In the genomic region with DNA sequence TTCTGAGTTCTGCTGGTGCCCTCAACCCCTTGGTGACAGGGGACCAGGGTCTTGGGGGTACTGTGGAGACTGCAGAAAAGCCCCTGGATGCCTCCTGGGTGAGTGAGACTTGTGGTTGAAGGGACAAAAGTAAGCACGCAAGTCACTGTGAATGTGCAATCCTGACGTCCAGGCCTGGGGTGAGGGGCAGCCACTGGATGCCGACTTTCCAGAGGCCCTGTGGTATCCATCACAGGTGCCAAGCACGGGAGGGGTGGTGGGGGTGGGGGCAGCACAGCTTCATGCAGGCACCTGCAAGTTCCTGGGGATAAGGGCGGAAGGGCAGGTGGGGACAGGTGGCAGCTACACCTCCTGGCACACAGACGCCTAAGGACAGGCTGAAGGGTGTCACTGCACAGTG, we compare ENCODE assay signal across 22 cellular contexts. TPM values are rescaled to one million over a fixed set of nuclear protein-coding genes. Genes with fewer than 3 reads are reported as not detected.
DNase-seq lines count a peak whose midpoint lies in the region; ATAC-seq and TF ChIP-seq lines count a peak whose summit lies in the region.
"Had no signal": no experiment of that assay in that cellular context is flagged by ENCODE, and none has a peak within 500 bp of the region (broad histone marks: within the 10 kb centered on the region; RNA-seq: fewer than 3 reads in every experiment).

No MANE protein-coding gene starts in this region.

- H2AK5ac ChIP-seq in IMR-90 (ENCODE audit: low read depth, low read length) = no peak overlapping the region; the same call in 1 of the 2 replicates

- peaks cover 45% of the 10 kb centered on the region for H3K4me1 Mint-ChIP-seq in HFFc6 (ENCODE audit: low read depth)
- H3K4me1 Mint-ChIP-seq in stimulated activated memory B cell treated with anti-CD40 and anti-IgM and Interleukin-4, amounts not matched to agents 10 μg/mL and 1 μg/mL and 100 μg/mL, for 72 hours = peaks cover 7% of the 10 kb centered on the region

- H3K27me3 ChIP-seq in IMR-90 (ENCODE audit: control insufficient read depth, insufficient read depth, low read length) = no peaks in the 10 kb centered on the region
- no peaks in the 10 kb centered on the region for H3K27me3 ChIP-seq in esophagus squamous epithelium
- H3K27me3 ChIP-seq in gastrocnemius medialis = no peaks in the 10 kb centered on the region
- no peaks in the 10 kb centered on the region for H3K27me3 ChIP-seq in osteoblast (ENCODE audit: insufficient read depth, low read length)
- H3K27me3 ChIP-seq: BLaER1, brain microvascular endothelial cell, right lobe of liver had no signal

- H2BK120ac ChIP-seq in IMR-90 (ENCODE audit: low read depth, low read length) = no peak overlapping the region

- CTCF ChIA-PET in IMR-90 (lab: Yijun Ruan, JAX) = no interaction called here

- H3K4me3 ChIP-seq in IMR-90 (ENCODE audit: insufficient read depth, low read depth, low read length) (no peak overlapping the region), esophagus squamous epithelium (no peak overlapping the region), gastrocnemius medialis (no peak overlapping the region), osteoblast (ENCODE audit: insufficient read depth, low read length) (no peak overlapping the region)
- H3K4me3 ChIP-seq: BLaER1, right lobe of liver had no signal

- no peak overlapping the region for H3K4me3 Mint-ChIP-seq in HFFc6
- H3K4me3 Mint-ChIP-seq in stimulated activated memory B cell treated with anti-CD40 and anti-IgM and Interleukin-4, amounts not matched to agents 10 μg/mL and 1 μg/mL and 100 μg/mL, for 72 hours = no peak overlapping the region
- H3K4me3 Mint-ChIP-seq: activated CD4-positive, alpha-beta memory T cell treated with anti-CD3 and anti-CD28 coated beads for 36 hours; activated naive CD4-positive, alpha-beta T cell treated with anti-CD3 and anti-CD28 coated beads, Interleukin-2, amount 50 U/mL, for 24 hours; T-helper 2 cell treated with Interferon-gamma antibody and Interleukin-4, amounts not matched to agents 5 μg/mL and 100 μg/mL, for 36 hours had no signal

- POLR2A ChIA-PET in IMR-90 (lab: Charles Lee; ENCODE audit: unreplicated experiment) = no interaction called here

- no peak overlapping the region for H2AFZ ChIP-seq in IMR-90 (replicated peaks; ENCODE audit: low read length, poor library complexity)
- H2AFZ ChIP-seq in osteoblast (ENCODE audit: low read length) = no peak overlapping the region

- H3K36me3 Mint-ChIP-seq in HFFc6 (ENCODE audit: low read depth) = peaks cover 30% of the 10 kb centered on the region
- H3K36me3 Mint-ChIP-seq in stimulated activated memory B cell treated with anti-CD40 and anti-IgM and Interleukin-4, amounts not matched to agents 10 μg/mL and 1 μg/mL and 100 μg/mL, for 72 hours = peaks cover 62% of the 10 kb centered on the region

- H3K4me1 ChIP-seq in IMR-90 (ENCODE audit: control insufficient read depth, insufficient read depth, low read length) = peaks cover 15% of the 10 kb centered on the region
- H3K4me1 ChIP-seq in esophagus squamous epithelium = peaks cover 7 to 89% (median 17%) of the 10 kb centered on the region in 3 donors
- H3K4me1 ChIP-seq in gastrocnemius medialis = peaks cover 61 to 93% of the 10 kb centered on the region in 2 donors
- H3K4me1 ChIP-seq in osteoblast (ENCODE audit: insufficient read depth, low read length) = peaks cover 30% of the 10 kb centered on the region
- H3K4me1 ChIP-seq: BLaER1 had no signal

- intact Hi-C loops in IMR-90 (cut with micrococcal nuclease) (no loop called here), esophagus squamous epithelium (cut with DNase I) (no loop called here), gastrocnemius medialis (cut with DNase I; ENCODE audit: low total_unique reads) (no loop called here)

- no peak overlapping the region for H3K27ac Mint-ChIP-seq in HFFc6
- no peak overlapping the region for H3K27ac Mint-ChIP-seq in stimulated activated memory B cell treated with anti-CD40 and anti-IgM and Interleukin-4, amounts not matched to agents 10 μg/mL and 1 μg/mL and 100 μg/mL, for 72 hours
- H3K27ac Mint-ChIP-seq: activated CD4-positive, alpha-beta memory T cell treated with anti-CD3 and anti-CD28 coated beads for 36 hours; activated naive CD4-positive, alpha-beta T cell treated with anti-CD3 and anti-CD28 coated beads, Interleukin-2, amount 50 U/mL, for 24 hours; activated T-helper 2 cell treated with anti-CD3 and anti-CD28 coated beads, Interferon-gamma antibody, Interleukin-2, Interleukin-4, amounts not matched to agents 10 μg/mL and 5 μg/mL and 100 μg/mL, durations not matched to agents 14 hours and 24 hours and 36 hours; T-helper 2 cell treated with Interferon-gamma antibody and Interleukin-4, amounts not matched to agents 5 μg/mL and 100 μg/mL, for 36 hours had no signal

- H4K5ac ChIP-seq in IMR-90 (ENCODE audit: low read depth, low read length) = no peak overlapping the region

- in situ Hi-C loops in IMR-90 (cut with MboI; ENCODE audit: low sequenced_read_pairs) = no loop called here
- in situ Hi-C loops in gastrocnemius medialis (cut with MboI; ENCODE audit: low sequenced_read_pairs in 4 of 4) = no loop called here

- H2BK15ac ChIP-seq in IMR-90 (ENCODE audit: low read depth, low read length) = no peak overlapping the region

- ATAC-seq in IMR-90 (ENCODE audit: low read depth) (no peak), gastrocnemius medialis (peak in 1 of 2 donors; percentile 26), HG02973 (IDR thresholded peaks at IDR 0.05; ENCODE audit: unreplicated experiment) (no peak)
- ATAC-seq in stimulated activated memory B cell treated with anti-CD40 and anti-IgM and Interleukin-4, amounts not matched to agents 10 μg/mL and 1 μg/mL and 100 μg/mL, for 72 hours = no peak
- ATAC-seq: left colon, right lobe of liver had no signal

- dilution Hi-C loops in IMR-90 (cut with HindIII; ENCODE audit: low sequenced_read_pairs, unreplicated experiment) = no loop called here

- peaks cover 32 to 93% of the 10 kb centered on the region in 2 experiments for H3K79me1 ChIP-seq in IMR-90 (ENCODE audit: low read depth in 1 of 2, low read length in 2 of 2)

- H3K9me3 Mint-ChIP-seq in HFFc6 = no peaks in the 10 kb centered on the region
- H3K9me3 Mint-ChIP-seq in stimulated activated memory B cell treated with anti-CD40 and anti-IgM and Interleukin-4, amounts not matched to agents 10 μg/mL and 1 μg/mL and 100 μg/mL, for 72 hours = no peaks in the 10 kb centered on the region
- H3K9me3 Mint-ChIP-seq: activated CD4-positive, alpha-beta memory T cell treated with anti-CD3 and anti-CD28 coated beads for 36 hours; activated naive CD4-positive, alpha-beta T cell treated with anti-CD3 and anti-CD28 coated beads, Interleukin-2, amount 50 U/mL, for 24 hours; activated T-helper 2 cell treated with anti-CD3 and anti-CD28 coated beads, Interferon-gamma antibody, Interleukin-2, Interleukin-4, amounts not matched to agents 10 μg/mL and 5 μg/mL and 100 μg/mL, durations not matched to agents 14 hours and 24 hours and 36 hours; T-helper 2 cell treated with Interferon-gamma antibody and Interleukin-4, amounts not matched to agents 5 μg/mL and 100 μg/mL, for 36 hours had no signal

- no peak overlapping the region for H4K91ac ChIP-seq in IMR-90 (ENCODE audit: insufficient read depth, low read depth, low read length)

- H3K56ac ChIP-seq in IMR-90 (ENCODE audit: extremely low read depth, insufficient read depth, low read length) = no peak overlapping the region

- no peak overlapping the region for H3K23ac ChIP-seq in IMR-90 (ENCODE audit: low read depth, low read length)

- H3K4ac ChIP-seq in IMR-90 (ENCODE audit: low read depth, low read length) = peak overlapping the region; percentile 13; the same call in 1 of the 2 replicates

- H3K18ac ChIP-seq in IMR-90 (ENCODE audit: low read depth, low read length) = no peak overlapping the region

- DNase-seq in IMR-90 (no peak), NCI-H2029 treated with DMSO at 0.1 percent for 48 hours (lab: John Stamatoyannopoulos, UW) (peak; percentile 49), esophagus squamous epithelium (lab: John Stamatoyannopoulos, UW) (no peak), gastrocnemius medialis (peak; percentile 40 to 85), HFFc6 (no peak), osteoblast (ENCODE audit: insufficient read length, low spot score, missing footprints) (no peak)
- DNase-seq: activated CD4-positive, alpha-beta memory T cell treated with anti-CD3 and anti-CD28 coated beads for 36 hours; activated CD4-positive, CD25-positive, alpha-beta regulatory T cell treated with anti-CD3 and anti-CD28 coated beads, Interleukin-2, amount 50 U/mL, for 72 hours; amygdala; brain microvascular endothelial cell; DMS53; left colon; NCI-H1694 treated with DMSO at 0.1 percent for 48 hours; NCI-H526; right lobe of liver; stimulated activated CD4-positive, alpha-beta T cell treated with anti-CD3 and anti-CD28 coated beads, Interleukin-4, amount 100 ng/mL, for 1 hour had no signal

- no peak overlapping the region for H2AK9ac ChIP-seq in IMR-90 (replicated peaks; ENCODE audit: low read depth, low read length, poor library complexity)

- H3K27me3 Mint-ChIP-seq in HFFc6 (ENCODE audit: insufficient read depth) = peaks cover 3% of the 10 kb centered on the region; the same call in 1 of the 2 replicates
- no peaks in the 10 kb centered on the region for H3K27me3 Mint-ChIP-seq in stimulated activated memory B cell treated with anti-CD40 and anti-IgM and Interleukin-4, amounts not matched to agents 10 μg/mL and 1 μg/mL and 100 μg/mL, for 72 hours
- H3K27me3 Mint-ChIP-seq: activated CD4-positive, alpha-beta memory T cell treated with anti-CD3 and anti-CD28 coated beads for 36 hours; activated naive CD4-positive, alpha-beta T cell treated with anti-CD3 and anti-CD28 coated beads, Interleukin-2, amount 50 U/mL, for 24 hours had no signal

- BruUV-seq in IMR-90 (replicated peaks; lab: Mats Ljungman, UMichigan) = no TSS peak

- H4K20me1 ChIP-seq in IMR-90 (ENCODE audit: insufficient read depth, low read length) (peaks cover 34% of the 10 kb centered on the region; the same call in 1 of the 2 replicates), osteoblast (ENCODE audit: insufficient read depth, low read length) (peaks cover 21% of the 10 kb centered on the region)

- H3K4me2 ChIP-seq in IMR-90 (ENCODE audit: low read depth, low read length) = no peak overlapping the region
- H3K4me2 ChIP-seq in osteoblast (ENCODE audit: insufficient read depth, low read length) = no peak overlapping the region
- H3K4me2 ChIP-seq: BLaER1 had no signal

- 95% methylated on average over 4 of the region's 6 CpGs; no CpG with 5 or more reads in 1 of the 2 experiments for whole genome bisulfite sequencing in IMR-90 (ENCODE audit: extremely low coverage in 2 of 2, insufficient read length in 1 of 2), 2 experiments
- 62 to 78% methylated on average over 4 to 6 of the region's 6 CpGs for WGBS in esophagus squamous epithelium, 2 donors

- no peak overlapping the region for H2BK20ac ChIP-seq in IMR-90 (ENCODE audit: low read depth, low read length)

- no peak overlapping the region for H3K27ac ChIP-seq in IMR-90 (ENCODE audit: insufficient read depth, low read length)
- H3K27ac ChIP-seq in esophagus squamous epithelium = peak overlapping the region in 3 of 4 donors; percentile 49 to 67 (median 64)
- H3K27ac ChIP-seq in gastrocnemius medialis = peak overlapping the region; percentile 85 to 96 (median 90)
- H3K27ac ChIP-seq in osteoblast (ENCODE audit: low read depth, low read length) = no peak overlapping the region
- H3K27ac ChIP-seq: BLaER1, brain microvascular endothelial cell, right lobe of liver had no signal

- peaks cover 70% of the 10 kb centered on the region for H3K79me2 ChIP-seq in osteoblast (ENCODE audit: insufficient read depth, low read length)

- H3K9ac ChIP-seq in IMR-90 (ENCODE audit: low read depth, low read length) = no peak overlapping the region
- H3K9ac ChIP-seq: BLaER1 had no signal

- H4K8ac ChIP-seq in IMR-90 (ENCODE audit: low read depth in 2 of 2, low read length in 2 of 2) = no peak overlapping the region; a peak in 1 of 4 replicates

- no peak for TF ChIP-seq RAD21 in IMR-90 (IDR thresholded peaks at IDR 0.05; ENCODE audit: low read length)

- H2BK5ac ChIP-seq in IMR-90 (ENCODE audit: low read depth, low read length, poor library complexity, severe bottlenecking) = no peak overlapping the region

- H3K9me3 ChIP-seq in IMR-90 (ENCODE audit: control insufficient read depth, insufficient read depth, low read length) (no peaks in the 10 kb centered on the region), esophagus squamous epithelium (no peaks in the 10 kb centered on the region), gastrocnemius medialis (no peaks in the 10 kb centered on the region), osteoblast (ENCODE audit: low read depth, low read length) (no peaks in the 10 kb centered on the region)
- H3K9me3 ChIP-seq: BLaER1, right lobe of liver had no signal

- H3K9me1 ChIP-seq in IMR-90 (ENCODE audit: insufficient read depth, low read length) = peaks cover 47% of the 10 kb centered on the region

- TF ChIP-seq CTCF in IMR-90 (conservative IDR thresholded peaks at IDR 0.05; ENCODE audit: low read depth, low read length) = no peak
- no peak for TF ChIP-seq CTCF in esophagus squamous epithelium (IDR thresholded peaks at IDR 0.05)
- no peak for TF ChIP-seq CTCF in gastrocnemius medialis (IDR thresholded peaks at IDR 0.05 in 4 of 5, conservative IDR thresholded peaks at IDR 0.05 in 1 of 5)
- no peak for TF ChIP-seq CTCF in HFFc6 (IDR thresholded peaks at IDR 0.05)
- TF ChIP-seq CTCF in osteoblast (IDR thresholded peaks at IDR 0.05; ENCODE audit: extremely low read depth, low read depth, low read length) = no peak

- TF ChIP-seq POLR2A in IMR-90 (IDR thresholded peaks at IDR 0.05; ENCODE audit: low read depth, low read length) (no peak), esophagus squamous epithelium (IDR thresholded peaks at IDR 0.05) (no peak), gastrocnemius medialis (IDR thresholded peaks at IDR 0.05) (no peak)

- no peak overlapping the region for H3K14ac ChIP-seq in IMR-90 (replicated peaks; ENCODE audit: low read depth, low read length)

- H3K36me3 ChIP-seq in IMR-90 (ENCODE audit: control insufficient read depth, insufficient read depth, low read length) (peaks cover 46% of the 10 kb centered on the region), esophagus squamous epithelium (peaks cover 10 to 99% (median 18%) of the 10 kb centered on the region in 3 donors), gastrocnemius medialis (peaks cover 0 to 14% of the 10 kb centered on the region in 2 donors), osteoblast (ENCODE audit: insufficient read depth, low read length) (peaks cover 44% of the 10 kb centered on the region)

RNA-seq across cellular contexts. Expression of gene UBE2V1, which starts 20.1 kb away (rescaled TPM):
- total RNA-seq in IMR-90 (2012; rRNA removed) = 20.1 and 41.4 TPM in 2 replicates
- polyA plus RNA-seq in IMR-90 (2012; rRNA removed) = 128 and 138 TPM in 2 replicates
- polyA plus RNA-seq in IMR-90 (2012; cell fraction: cytosol; rRNA removed) = 46.2 and 74.3 TPM in 2 replicates
- polyA plus RNA-seq in IMR-90 (2012; cell fraction: nucleus; rRNA removed; ENCODE audit: low replicate concordance) = 37.1 and 141 TPM in 2 replicates
- total RNA-seq in esophagus squamous epithelium = 10 to 100 TPM; 44.4 to 80.7 (median 63.4) TPM
- 10 to 100 TPM; 37.6 to 58.5 (median 46.9) TPM for total RNA-seq in gastrocnemius medialis
- 100 to 1,000 TPM; 192 to 242 (median 210) TPM for total RNA-seq in HFFc6 (2021; fragmentation: NEBNext Ultra II Directional; extraction: Animal tissue kit (Norgen Biotek cat#: 25700))
- total RNA-seq in osteoblast = 90.8 and 100 TPM in 2 replicates

RNA-seq across cellular contexts. Expression of gene PEDS1, which starts 20.5 kb away (rescaled TPM):
- total RNA-seq in IMR-90 (2012; rRNA removed) = 24.0 and 25.3 TPM in 2 replicates
- polyA plus RNA-seq in IMR-90 (2012; rRNA removed) = 59.9 and 67.6 TPM in 2 replicates
- polyA plus RNA-seq in IMR-90 (2012; cell fraction: cytosol; rRNA removed) = 26.9 and 58.5 TPM in 2 replicates
- polyA plus RNA-seq in IMR-90 (2012; cell fraction: nucleus; rRNA removed; ENCODE audit: low replicate concordance) = 24.5 and 45.9 TPM in 2 replicates
- 10 to 100 TPM; 32.8 to 54.0 (median 46.7) TPM for total RNA-seq in esophagus squamous epithelium
- 10 to 100 TPM; 33.2 to 77.9 (median 38.2) TPM for total RNA-seq in gastrocnemius medialis
- 10 to 100 TPM; 25.8 to 29.8 (median 27.8) TPM for total RNA-seq in HFFc6 (2021; fragmentation: NEBNext Ultra II Directional; extraction: Animal tissue kit (Norgen Biotek cat#: 25700))
- 33.3 and 37.6 TPM in 2 replicates for total RNA-seq in osteoblast

RNA-seq across cellular contexts. Expression of gene CEBPB, which starts 57.6 kb away (rescaled TPM):
- total RNA-seq in IMR-90 (2012; rRNA removed) (3.4 and 6.9 TPM in 2 replicates), esophagus squamous epithelium (10 to 100 TPM; 31.3 to 46.5 (median 38.2) TPM), gastrocnemius medialis (100 to 1,000 TPM; 219 to 434 (median 321) TPM), osteoblast (75.7 and 79.3 TPM in 2 replicates)
- polyA plus RNA-seq in IMR-90 (2012; rRNA removed) = 17.4 and 33.6 TPM in 2 replicates
- 18.5 and 103 TPM in 2 replicates for polyA plus RNA-seq in IMR-90 (2012; cell fraction: cytosol; rRNA removed)
- polyA plus RNA-seq in IMR-90 (2012; cell fraction: nucleus; rRNA removed; ENCODE audit: low replicate concordance) = 98.3 and 167 TPM in 2 replicates
- 10 to 100 TPM; 57.9 to 62.8 (median 59.8) TPM for total RNA-seq in HFFc6 (2021; fragmentation: NEBNext Ultra II Directional; extraction: Animal tissue kit (Norgen Biotek cat#: 25700))

Comparison
In these comparisons a context has a peak if more than half of its experiments do, and no peak if none do; other contexts are left out.
1. DNase-seq: peak in NCI-H2029 treated with DMSO at 0.1 percent for 48 hours (single experiment) and gastrocnemius medialis (2 of 2); none in IMR-90 (single experiment), esophagus squamous epithelium (single experiment), HFFc6 (single experiment) and osteoblast (single experiment).
2. H3K27ac ChIP-seq: peak in esophagus squamous epithelium (3 of 4) and gastrocnemius medialis (4 of 4); none in IMR-90 (single experiment) and osteoblast (single experiment).